In genomic region chr1:218275823-218276222, GRCh38 we compare ENCODE assay signal across 34 cellular contexts.
"Had no signal": no experiment of that assay in that cellular context is flagged by ENCODE, and none has a peak within 500 bp of the region (broad histone marks: within the 10 kb centered on the region; RNA-seq: fewer than 3 reads in every experiment).

No MANE protein-coding gene starts in this region.

- DNase-seq: Karpas-422, Kasumi-1, MG63, MM.1S, MV-4-11, NCI-H1048, NCI-H1092, NCI-H1092 treated with DMSO at 0.1 percent for 48 hours, NCI-H1105, NCI-H1105 treated with DMSO at 0.1 percent for 48 hours, NCI-H1417, NCI-H1417 treated with DMSO at 0.1 percent for 48 hours, NCI-H1436, NCI-H1436 treated with DMSO at 0.1 percent for 48 hours, NCI-H146, NCI-H1694, NCI-H1694 treated with DMSO at 0.1 percent for 48 hours, NCI-H187, NCI-H187 treated with DMSO at 0.1 percent for 48 hours, NCI-H1930, NCI-H2029, NCI-H2029 treated with DMSO at 0.1 percent for 48 hours, NCI-H2081, NCI-H2081 treated with DMSO at 0.1 percent for 48 hours, NCI-H2107, NCI-H2171, NCI-H2171 treated with DMSO at 0.1 percent for 48 hours, NCI-H2227 treated with DMSO at 0.1 percent for 48 hours, NCI-H226, NCI-H345, NCI-H446, NCI-H446 treated with DMSO at 0.1 percent for 48 hours, NCI-H510A, NCI-H510A treated with DMSO at 0.1 percent for 48 hours had no signal

- H3K27me3 ChIP-seq: MG63 had no signal

- H3K9me3 ChIP-seq: MG63 had no signal

- H3K36me3 ChIP-seq: MG63 had no signal

- H3K4me3 ChIP-seq: MG63 had no signal
